14 cellular contexts compared by ENCODE assay signal in genomic region chr7:108222236-108222892, GRCh38.
DNase-seq lines count a peak whose midpoint lies in the region; ATAC-seq and TF ChIP-seq lines count a peak whose summit lies in the region.
"Had no signal": no experiment of that assay in that cellular context is flagged by ENCODE, and none has a peak within 500 bp of the region (broad histone marks: within the 10 kb centered on the region; RNA-seq: fewer than 3 reads in every experiment).

No MANE protein-coding gene starts in this region.

- 0 out of 2 replicates have a peak, but pooled peaks have one; percentile 20 for TF ChIP-seq CTCF in A673 (conservative IDR thresholded peaks at IDR 0.05; ENCODE audit: low read depth, low read length)

- no peak overlapping the region for H3K9ac ChIP-seq in Karpas-422 (ENCODE audit: low read length)

- no TSS peak for BruUV-seq in A673 (replicated peaks; lab: Mats Ljungman, UMichigan)

- no peaks in the 10 kb centered on the region for H4K20me1 ChIP-seq in Karpas-422 (ENCODE audit: insufficient read depth, low read depth, low read length)

- H3K4me2 ChIP-seq in Karpas-422 (ENCODE audit: low read depth, low read length, poor library complexity, severe bottlenecking) = no peak overlapping the region

- DNase-seq in A673 (ENCODE audit: low spot score) = no peak
- DNase-seq in HCEC 1CT = peak; percentile 54
- peak; percentile 30 for DNase-seq in astrocyte of the hippocampus (ENCODE audit: low read depth, low spot score)
- peak; percentile 12 for DNase-seq in iPS DF 19.7 (ENCODE audit: low read depth, low spot score)
- no peak for DNase-seq in NCI-H1048 (lab: John Stamatoyannopoulos, UW)
- no peak for DNase-seq in HUDEP-2 (lab: John Stamatoyannopoulos, UW; ENCODE audit: unreplicated experiment in 76 of 76)
- no peak for DNase-seq in Karpas-422
- DNase-seq: activated CD4-positive, alpha-beta T cell treated with anti-CD3 and anti-CD28 coated beads, Interleukin-2, amount 50 U/mL, for 1 hour; mucosa of descending colon; OCI-M1; stimulated activated CD4-positive, alpha-beta T cell treated with anti-CD3 and anti-CD28 coated beads, Interleukin-1b, Interleukin-23, amount 100 ng/mL, for 48 hours had no signal

- H3K9me3 ChIP-seq in A673 (ENCODE audit: low read depth, low read length, poor library complexity, severe bottlenecking) (no peaks in the 10 kb centered on the region), Karpas-422 (ENCODE audit: low read length) (no peaks in the 10 kb centered on the region)
- H3K9me3 ChIP-seq: mucosa of descending colon, vagina had no signal

- H3K4me1 ChIP-seq in A673 (ENCODE audit: insufficient read depth, low read length, poor library complexity, severe bottlenecking) = peaks cover 21% of the 10 kb centered on the region
- no peaks in the 10 kb centered on the region for H3K4me1 ChIP-seq in Karpas-422 (ENCODE audit: low read length)
- H3K4me1 ChIP-seq: vagina had no signal

- no peak overlapping the region for H2AFZ ChIP-seq in Karpas-422 (ENCODE audit: low read length)

- H3K36me3 ChIP-seq in A673 (ENCODE audit: insufficient read depth, low read length, poor library complexity, severe bottlenecking) (no peaks in the 10 kb centered on the region), Karpas-422 (ENCODE audit: insufficient read depth, low read length) (no peaks in the 10 kb centered on the region)
- H3K36me3 ChIP-seq: vagina had no signal

- H3K4me3 ChIP-seq in A673 (ENCODE audit: low read depth, low read length, poor library complexity, severe bottlenecking) (no peak overlapping the region), Karpas-422 (ENCODE audit: low read length) (no peak overlapping the region)
- H3K4me3 ChIP-seq: mucosa of descending colon, vagina had no signal

- POLR2A ChIA-PET in A673 (lab: Charles Lee; ENCODE audit: low non-redundant PET) = no interaction called here

- ATAC-seq in GM18861 (IDR thresholded peaks at IDR 0.05; ENCODE audit: unreplicated experiment) = no peak
- ATAC-seq: mucosa of descending colon had no signal

- no peaks in the 10 kb centered on the region for H3K9me2 ChIP-seq in Karpas-422 (replicated peaks; ENCODE audit: insufficient read depth, low read length)

- H3K27me3 ChIP-seq in A673 (replicated peaks; ENCODE audit: insufficient read depth, low read depth, low read length, poor library complexity) (no peaks in the 10 kb centered on the region), Karpas-422 (ENCODE audit: low read length) (no peaks in the 10 kb centered on the region)
- H3K27me3 ChIP-seq: vagina had no signal

- H3K27ac ChIP-seq in A673 (ENCODE audit: low read depth, low read length, poor library complexity, severe bottlenecking) = no peak overlapping the region
- H3K27ac ChIP-seq in Karpas-422 (ENCODE audit: low read length) = no peak overlapping the region
- H3K27ac ChIP-seq: epithelial cell of prostate, vagina had no signal

- CTCF ChIA-PET in A673 (lab: Charles Lee) = no interaction called here

- no peaks in the 10 kb centered on the region for H3K79me2 ChIP-seq in Karpas-422 (ENCODE audit: low read length)

- intact Hi-C loops in A673 (cut with micrococcal nuclease; ENCODE audit: unreplicated experiment) = no loop called here

Comparison
In these comparisons a context has a peak if more than half of its experiments do, and no peak if none do; other contexts are left out.
1. DNase-seq: peak in HCEC 1CT (single experiment), astrocyte of the hippocampus (single experiment) and iPS DF 19.7 (single experiment); none in A673 (single experiment), NCI-H1048 (single experiment), HUDEP-2 (0 of 76) and Karpas-422 (single experiment).